Comparison of ENCODE assay signal across 8 cellular contexts in the genomic region with DNA sequence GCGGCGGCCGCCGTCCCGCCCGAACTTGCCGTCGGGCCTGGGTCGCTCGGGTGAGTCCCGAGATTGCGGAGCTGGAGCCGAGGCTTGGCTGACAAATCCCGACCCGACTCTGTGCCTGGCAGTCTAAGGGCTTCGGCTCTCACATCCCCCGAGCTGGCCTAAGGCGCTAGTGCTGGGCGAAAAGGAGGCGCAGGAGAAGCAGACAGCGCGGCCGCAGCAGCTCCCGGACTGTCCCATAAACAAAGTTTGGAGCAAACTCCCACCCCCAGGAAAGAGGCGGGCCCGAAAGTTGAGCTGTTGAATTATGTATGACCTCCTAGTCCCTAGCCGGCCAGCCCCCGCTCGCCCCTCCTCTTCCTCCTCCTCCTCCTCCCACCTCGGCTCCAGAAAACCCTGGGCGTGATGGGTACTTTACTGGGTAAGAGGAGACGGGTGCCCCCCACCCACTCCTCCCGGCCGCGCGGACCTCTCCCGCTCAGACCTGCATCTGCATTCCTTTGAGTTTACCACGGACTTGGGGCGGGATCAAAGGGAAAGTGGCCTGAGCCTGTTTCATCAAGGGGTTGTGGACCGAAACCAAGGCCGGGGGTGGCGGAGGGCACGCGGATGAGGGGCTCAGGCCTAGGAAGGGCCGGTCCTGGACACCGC. TPM values are rescaled to one million over a fixed set of nuclear protein-coding genes. Genes with fewer than 3 reads are reported as not detected.
DNase-seq lines count a peak whose midpoint lies in the region; ATAC-seq and TF ChIP-seq lines count a peak whose summit lies in the region.

A gene (minus strand): TSS at position 230 of the 648 bp plus-strand sequence. CDS start 719 bp downstream, outside the sequence.

- H3K27me3 ChIP-seq in fibroblast of lung (ENCODE audit: control insufficient read depth, insufficient read depth, low read length) (no peaks in the 10 kb centered on the region), mucosa of stomach (ENCODE audit: control insufficient read depth, insufficient read depth, low read length) (peaks cover 12% of the 10 kb centered on the region), thymus (ENCODE audit: control insufficient read depth, insufficient read depth) (peaks cover 33% of the 10 kb centered on the region)

- TF ChIP-seq CTCF in 22Rv1 (IDR thresholded peaks at IDR 0.05), result no peak
- no peak for TF ChIP-seq CTCF in GM13977 (IDR thresholded peaks at IDR 0.05; ENCODE audit: extremely low read depth, insufficient read depth, missing control alignments)
- TF ChIP-seq CTCF in fibroblast of lung (conservative IDR thresholded peaks at IDR 0.05 in 1 of 2, IDR thresholded peaks at IDR 0.05 in 1 of 2; ENCODE audit: low read depth in 1 of 2, low read length in 2 of 2), result no peak

- H3K4me3 Mint-ChIP-seq in activated T-cell treated with anti-CD3 and anti-CD28 coated beads, Interleukin-2, amount 50 U/mL, for 24 hours, result peak within 1 kb of the TSS; percentile 82

- no peaks in the 10 kb centered on the region for H3K9me3 Mint-ChIP-seq in activated T-cell treated with anti-CD3 and anti-CD28 coated beads, Interleukin-2, amount 50 U/mL, for 24 hours

- H3K27me3 Mint-ChIP-seq in activated T-cell treated with anti-CD3 and anti-CD28 coated beads, Interleukin-2, amount 50 U/mL, for 24 hours, result peaks cover 64% of the 10 kb centered on the region

- H3K9ac ChIP-seq in fibroblast of lung (ENCODE audit: insufficient read depth, low read length) (peak within 1 kb of the TSS; percentile 82), mucosa of stomach (ENCODE audit: low read length) (peak within 1 kb of the TSS; percentile 87)

- H3K4me2 ChIP-seq in fibroblast of lung (ENCODE audit: extremely low read depth, insufficient read depth, low read length), result peak within 1 kb of the TSS; percentile 95

- H3K79me2 ChIP-seq in fibroblast of lung (ENCODE audit: control insufficient read depth, insufficient read depth, low read length), result peaks cover 39% of the 10 kb centered on the region

- H3K4me3 ChIP-seq in fibroblast of lung (replicated peaks in 1 of 4; ENCODE audit: control extremely low read depth in 1 of 4, insufficient read depth in 1 of 4, low read depth in 3 of 4, low read length in 4 of 4) (peak within 1 kb of the TSS; percentile 44 to 89 (median 74)), mucosa of stomach (ENCODE audit: low read length) (peak within 1 kb of the TSS; percentile 81), thymus (ENCODE audit: low read length) (peak within 1 kb of the TSS; percentile 45)

- H3K36me3 Mint-ChIP-seq in activated T-cell treated with anti-CD3 and anti-CD28 coated beads, Interleukin-2, amount 50 U/mL, for 24 hours (ENCODE audit: low read depth), result no peaks in the 10 kb centered on the region

- H3K4me1 ChIP-seq in fibroblast of lung (ENCODE audit: control insufficient read depth, extremely low read depth, insufficient read depth, low read length), result peaks cover 9% of the 10 kb centered on the region
- H3K4me1 ChIP-seq in mucosa of stomach (ENCODE audit: control insufficient read depth, insufficient read depth, low read length), result peaks cover 14% of the 10 kb centered on the region
- no peaks in the 10 kb centered on the region for H3K4me1 ChIP-seq in thymus (ENCODE audit: control insufficient read depth, insufficient read depth, low read length)

- H3K27ac ChIP-seq in 22Rv1 (peak within 1 kb of the TSS; percentile 74), fibroblast of lung (ENCODE audit: insufficient read depth, low read length) (peak within 1 kb of the TSS; percentile 93), thymus (ENCODE audit: low read depth) (peak within 1 kb of the TSS; percentile 73)

- in situ Hi-C loops in GM13977 (cut with MboI; ENCODE audit: low pct_unique_long_range_greater_than_20kb, low sequenced_read_pairs, unreplicated experiment), result no loop called here

- peak; percentile 86 for DNase-seq in GM13977 (ENCODE audit: low spot score)
- peak; percentile 69 for DNase-seq in NCI-H2196 treated with DMSO at 0.1 percent for 48 hours (lab: John Stamatoyannopoulos, UW; ENCODE audit: unreplicated experiment)
- peak; percentile 49 for DNase-seq in activated T-cell treated with anti-CD3 and anti-CD28 coated beads, Interleukin-2, amount 50 U/mL, for 24 hours
- peak; percentile 95 to 97 for DNase-seq in fibroblast of lung (ENCODE audit: low read depth in 2 of 2)

- H3K27ac Mint-ChIP-seq in activated T-cell treated with anti-CD3 and anti-CD28 coated beads, Interleukin-2, amount 50 U/mL, for 24 hours, result peak within 1 kb of the TSS; percentile 71

- peak within 1 kb of the TSS; percentile 38 for H2AFZ ChIP-seq in fibroblast of lung (ENCODE audit: low read length)

- no peaks in the 10 kb centered on the region for H4K20me1 ChIP-seq in fibroblast of lung (ENCODE audit: control insufficient read depth, extremely low read depth, insufficient read depth, low read length)

- H3K9me3 ChIP-seq in fibroblast of lung (ENCODE audit: control insufficient read depth, insufficient read depth, low read depth, low read length) (no peaks in the 10 kb centered on the region), mucosa of stomach (ENCODE audit: control insufficient read depth, low read length) (no peaks in the 10 kb centered on the region), thymus (ENCODE audit: control insufficient read depth) (no peaks in the 10 kb centered on the region)

- peaks cover 20% of the 10 kb centered on the region for H3K4me1 Mint-ChIP-seq in activated T-cell treated with anti-CD3 and anti-CD28 coated beads, Interleukin-2, amount 50 U/mL, for 24 hours (ENCODE audit: low read depth)

- 1% methylated on average over 46 of the region's 46 CpGs for WGBS in thymus

- H3K36me3 ChIP-seq in fibroblast of lung (ENCODE audit: control insufficient read depth, insufficient read depth, low read length) (no peaks in the 10 kb centered on the region), mucosa of stomach (ENCODE audit: control insufficient read depth, insufficient read depth, low read length) (no peaks in the 10 kb centered on the region), thymus (ENCODE audit: control insufficient read depth, insufficient read depth) (no peaks in the 10 kb centered on the region)

- ATAC-seq in HG02678 (IDR thresholded peaks at IDR 0.05; ENCODE audit: unreplicated experiment), result peak; percentile 72

RNA-seq across cellular contexts. Expression of the gene that starts here (rescaled TPM):
- 13.7 and 14.1 TPM in 2 replicates for total RNA-seq in fibroblast of lung
- polyA plus RNA-seq in fibroblast of lung, result 71.5 and 89.4 TPM in 2 replicates
- 42.5 and 44.5 TPM in 2 replicates for polyA plus RNA-seq in fibroblast of lung (2012)
- 124 and 139 TPM in 2 replicates for polyA minus RNA-seq in fibroblast of lung (ENCODE audit: low replicate concordance)
- polyA plus RNA-seq in thymus, result 12.9 TPM

Comparison
In these comparisons a context has a peak if more than half of its experiments do, and no peak if none do; other contexts are left out.
1. Peak in every context shown above with its lines: DNase-seq, ATAC-seq, H3K4me3 ChIP-seq and H3K27ac ChIP-seq.